Comparison of ENCODE assay signal across 1 cellular context in the genomic region with DNA sequence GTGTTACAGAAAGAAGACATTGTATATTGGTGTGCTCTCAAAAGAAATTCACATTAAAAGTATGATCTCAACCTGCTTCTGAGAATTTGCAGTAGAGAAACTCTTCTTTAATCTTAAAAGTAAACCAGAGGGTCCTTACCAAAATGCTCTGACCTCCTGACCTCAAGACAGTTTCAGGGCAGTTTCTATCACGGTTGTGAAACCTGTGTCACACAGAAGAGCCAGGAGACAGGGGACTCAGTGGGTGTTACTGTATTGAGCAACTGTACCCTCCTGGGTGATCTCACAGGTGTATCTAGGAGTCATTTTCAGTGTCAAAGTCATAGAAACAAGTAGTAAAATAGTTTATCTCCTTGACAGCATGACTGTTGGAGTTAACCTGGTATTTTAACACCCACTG.
TF ChIP-seq lines count a peak whose summit lies in the region.

No MANE protein-coding gene starts in this region.

TF ChIP-seq in WTC11, 78 proteins besides CTCF, POLR2A, EP300 and RAD21 (continued from another document):
- TF ChIP-seq, protein P1, sequence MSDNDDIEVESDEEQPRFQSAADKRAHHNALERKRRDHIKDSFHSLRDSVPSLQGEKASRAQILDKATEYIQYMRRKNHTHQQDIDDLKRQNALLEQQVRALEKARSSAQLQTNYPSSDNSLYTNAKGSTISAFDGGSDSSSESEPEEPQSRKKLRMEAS (CRISPR knock-in tag; IDR thresholded peaks at IDR 0.05), result no peak
- TF ChIP-seq, protein P2, sequence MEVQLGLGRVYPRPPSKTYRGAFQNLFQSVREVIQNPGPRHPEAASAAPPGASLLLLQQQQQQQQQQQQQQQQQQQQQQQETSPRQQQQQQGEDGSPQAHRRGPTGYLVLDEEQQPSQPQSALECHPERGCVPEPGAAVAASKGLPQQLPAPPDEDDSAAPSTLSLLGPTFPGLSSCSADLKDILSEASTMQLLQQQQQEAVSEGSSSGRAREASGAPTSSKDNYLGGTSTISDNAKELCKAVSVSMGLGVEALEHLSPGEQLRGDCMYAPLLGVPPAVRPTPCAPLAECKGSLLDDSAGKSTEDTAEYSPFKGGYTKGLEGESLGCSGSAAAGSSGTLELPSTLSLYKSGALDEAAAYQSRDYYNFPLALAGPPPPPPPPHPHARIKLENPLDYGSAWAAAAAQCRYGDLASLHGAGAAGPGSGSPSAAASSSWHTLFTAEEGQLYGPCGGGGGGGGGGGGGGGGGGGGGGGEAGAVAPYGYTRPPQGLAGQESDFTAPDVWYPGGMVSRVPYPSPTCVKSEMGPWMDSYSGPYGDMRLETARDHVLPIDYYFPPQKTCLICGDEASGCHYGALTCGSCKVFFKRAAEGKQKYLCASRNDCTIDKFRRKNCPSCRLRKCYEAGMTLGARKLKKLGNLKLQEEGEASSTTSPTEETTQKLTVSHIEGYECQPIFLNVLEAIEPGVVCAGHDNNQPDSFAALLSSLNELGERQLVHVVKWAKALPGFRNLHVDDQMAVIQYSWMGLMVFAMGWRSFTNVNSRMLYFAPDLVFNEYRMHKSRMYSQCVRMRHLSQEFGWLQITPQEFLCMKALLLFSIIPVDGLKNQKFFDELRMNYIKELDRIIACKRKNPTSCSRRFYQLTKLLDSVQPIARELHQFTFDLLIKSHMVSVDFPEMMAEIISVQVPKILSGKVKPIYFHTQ (CRISPR knock-in tag; IDR thresholded peaks at IDR 0.05), result no peak
- TF ChIP-seq MYBL2 (CRISPR knock-in tag; IDR thresholded peaks at IDR 0.05), result no peak
- TF ChIP-seq TP53 (CRISPR knock-in tag; IDR thresholded peaks at IDR 0.05), result no peak
